ENCODE assay signal across 20 cellular contexts in the genomic region with DNA sequence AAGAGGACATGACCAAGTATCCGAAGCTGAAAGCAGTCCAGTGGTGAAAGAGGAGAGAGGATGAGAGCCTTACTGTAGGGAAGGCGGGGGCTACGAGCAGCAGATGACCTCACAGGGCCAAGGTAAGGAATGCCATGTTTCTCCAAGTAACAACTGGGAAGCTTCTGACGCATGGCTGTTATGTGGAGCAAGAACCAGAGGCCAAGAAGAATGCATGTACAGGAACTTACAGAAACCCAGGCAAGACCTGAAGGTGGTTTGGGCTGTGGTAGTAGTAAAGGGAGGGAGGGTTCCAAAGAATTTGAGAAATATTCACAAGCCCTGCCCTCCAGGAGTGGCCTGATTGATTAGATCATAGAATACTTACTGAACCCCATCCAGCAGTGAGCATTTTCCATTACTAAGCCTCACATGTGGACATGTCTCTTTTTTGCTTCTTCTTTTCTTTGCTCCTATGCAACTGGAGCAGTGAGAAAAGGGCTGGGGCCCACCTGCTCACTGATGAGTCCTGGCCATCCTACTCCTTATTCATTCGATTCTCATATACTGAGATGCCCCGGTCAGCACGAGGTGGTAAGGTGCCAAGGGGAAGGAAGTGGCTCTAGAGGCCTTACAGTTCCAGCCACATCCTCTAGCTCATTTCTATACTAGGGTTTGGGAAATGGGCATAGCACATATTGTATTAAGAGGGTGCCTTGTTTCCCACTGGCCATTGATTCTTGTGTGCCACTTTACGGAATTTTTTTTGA. TPM values are rescaled to one million over a fixed set of nuclear protein-coding genes. Genes with fewer than 3 reads are reported as not detected.
DNase-seq lines count a peak whose midpoint lies in the region; ATAC-seq and TF ChIP-seq lines count a peak whose summit lies in the region.
"Had no signal": no experiment of that assay in that cellular context is flagged by ENCODE, and none has a peak within 500 bp of the region (broad histone marks: within the 10 kb centered on the region; RNA-seq: fewer than 3 reads in every experiment).

No MANE protein-coding gene starts in this region.

- no peaks in the 10 kb centered on the region for H3K36me3 Mint-ChIP-seq in activated naive CD8-positive, alpha-beta T cell treated with anti-CD3 and anti-CD28 coated beads, Interleukin-2, amount 50 U/mL, for 24 hours (ENCODE audit: low read depth)
- H3K36me3 Mint-ChIP-seq: neural progenitor cell had no signal

- no peaks in the 10 kb centered on the region for H3K4me1 Mint-ChIP-seq in activated naive CD8-positive, alpha-beta T cell treated with anti-CD3 and anti-CD28 coated beads, Interleukin-2, amount 50 U/mL, for 24 hours

- H3K4me3 ChIP-seq in AG10803 (ENCODE audit: low read length) = no peak overlapping the region
- H3K4me3 ChIP-seq: gastroesophageal sphincter, neural progenitor cell, right lobe of liver, SK-N-MC, upper lobe of left lung had no signal

- no peak overlapping the region for H3K4me3 Mint-ChIP-seq in activated naive CD8-positive, alpha-beta T cell treated with anti-CD3 and anti-CD28 coated beads, Interleukin-2, amount 50 U/mL, for 24 hours
- H3K4me3 Mint-ChIP-seq: activated naive CD4-positive, alpha-beta T cell treated with anti-CD3 and anti-CD28 coated beads for 36 hours; neural progenitor cell had no signal

- no peak for TF ChIP-seq CTCF in AG10803 (conservative IDR thresholded peaks at IDR 0.05; ENCODE audit: low read length)

- peak; percentile 78 for DNase-seq in AG10803 (ENCODE audit: low read depth)
- DNase-seq in GM03348 (ENCODE audit: low spot score) = peak; percentile 43
- DNase-seq in activated naive CD8-positive, alpha-beta T cell treated with anti-CD3 and anti-CD28 coated beads, Interleukin-2, amount 50 U/mL, for 24 hours = no peak
- DNase-seq in left lobe of liver (ENCODE audit: low spot score) = no peak
- DNase-seq: activated naive CD4-positive, alpha-beta T cell treated with anti-CD3 and anti-CD28 coated beads for 36 hours; DMS153; effector memory CD4-positive, alpha-beta T cell; NCI-H146; NCI-H446 treated with DMSO at 0.1 percent for 48 hours; right lobe of liver; stimulated activated CD4-positive, alpha-beta T cell treated with anti-CD3 and anti-CD28 coated beads, Interleukin-2, amount 100 ng/mL, for 48 hours; upper lobe of left lung; WERI-Rb-1 had no signal

- no peaks in the 10 kb centered on the region for H3K27me3 Mint-ChIP-seq in activated naive CD8-positive, alpha-beta T cell treated with anti-CD3 and anti-CD28 coated beads, Interleukin-2, amount 50 U/mL, for 24 hours

- ATAC-seq in activated naive CD8-positive, alpha-beta T cell treated with anti-CD3 and anti-CD28 coated beads, Interleukin-2, amount 50 U/mL, for 24 hours = peak; percentile 48
- ATAC-seq in left lobe of liver (peak; percentile 30), GM21390 (IDR thresholded peaks at IDR 0.05; ENCODE audit: unreplicated experiment) (no peak), GM21723 (IDR thresholded peaks at IDR 0.05; ENCODE audit: unreplicated experiment) (no peak), HG03025 (IDR thresholded peaks at IDR 0.05; ENCODE audit: low FRiP score, unreplicated experiment) (no peak), HG03139 (IDR thresholded peaks at IDR 0.05; ENCODE audit: unreplicated experiment) (no peak)
- ATAC-seq: gastroesophageal sphincter had no signal

- H3K27ac Mint-ChIP-seq in activated naive CD8-positive, alpha-beta T cell treated with anti-CD3 and anti-CD28 coated beads, Interleukin-2, amount 50 U/mL, for 24 hours = no peak overlapping the region
- H3K27ac Mint-ChIP-seq: activated naive CD4-positive, alpha-beta T cell treated with anti-CD3 and anti-CD28 coated beads for 36 hours had no signal

- no peaks in the 10 kb centered on the region for H3K9me3 Mint-ChIP-seq in activated naive CD8-positive, alpha-beta T cell treated with anti-CD3 and anti-CD28 coated beads, Interleukin-2, amount 50 U/mL, for 24 hours
- H3K9me3 Mint-ChIP-seq: activated naive CD4-positive, alpha-beta T cell treated with anti-CD3 and anti-CD28 coated beads for 36 hours; neural progenitor cell had no signal

RNA-seq across cellular contexts. Expression of a gene that starts 8.3 kb away (rescaled TPM):
- 24.2 TPM for total RNA-seq in left lobe of liver

Comparison
In these comparisons a context has a peak if more than half of its experiments do, and no peak if none do; other contexts are left out.
1. DNase-seq: peak in AG10803 (single experiment) and GM03348 (single experiment); none in activated naive CD8-positive, alpha-beta T cell treated with anti-CD3 and anti-CD28 coated beads, Interleukin-2, amount 50 U/mL, for 24 hours (single experiment) and left lobe of liver (single experiment).
2. ATAC-seq: peak in activated naive CD8-positive, alpha-beta T cell treated with anti-CD3 and anti-CD28 coated beads, Interleukin-2, amount 50 U/mL, for 24 hours (single experiment) and left lobe of liver (single experiment); none in GM21390 (single experiment), GM21723 (single experiment), HG03025 (single experiment) and HG03139 (single experiment).